ENCODE assay signal across 8 cellular contexts in genomic region chr19:33520844-33521479, GRCh38. TPM values are rescaled to one million over a fixed set of nuclear protein-coding genes. Genes with fewer than 3 reads are reported as not detected.
A peak's percentile ranks its signal among the peaks of the same experiment; 100 is the strongest.
DNase-seq lines count a peak whose midpoint lies in the region; ATAC-seq, FAIRE-seq and TF ChIP-seq lines count a peak whose summit lies in the region.

No MANE protein-coding gene starts in this region.

- ATAC-seq in A549, result peak in 1 of 2 experiments; percentile 1; a peak in 1 of 6 replicates
- no peak for ATAC-seq in body of pancreas
- no peak for ATAC-seq in GM21515 (IDR thresholded peaks at IDR 0.05; ENCODE audit: unreplicated experiment)

- DNase-seq in A549 (ENCODE audit: low read depth in 1 of 2, low spot score in 1 of 2) (peak in 1 of 2 experiments; percentile 53), HFF-Myc (ENCODE audit: extremely low read depth, low read depth) (no peak), body of pancreas (no peak), NCI-H1048 (lab: John Stamatoyannopoulos, UW) (no peak), GM13977 (ENCODE audit: low spot score) (no peak), D721Med (ENCODE audit: insufficient read length, low spot score) (no peak)

- no peak for TF ChIP-seq POLR2A in A549 (IDR thresholded peaks at IDR 0.05; ENCODE audit: low read length)
- no peak for TF ChIP-seq POLR2A in body of pancreas (IDR thresholded peaks at IDR 0.05)

- TF ChIP-seq EP300 in A549 (IDR thresholded peaks at IDR 0.05), result no peak

- FAIRE-seq in A549 (lab: Jason Lieb, UNC) (peak; percentile 7), D721Med (lab: Jason Lieb, UNC) (no peak)

- in situ Hi-C loops in GM13977 (cut with MboI; ENCODE audit: low pct_unique_long_range_greater_than_20kb, low sequenced_read_pairs, unreplicated experiment), result no loop called here

- H3K9me3 ChIP-seq in A549 (no peaks in the 10 kb centered on the region), body of pancreas (no peaks in the 10 kb centered on the region), mesodermal cell (ENCODE audit: control insufficient read depth, low read length) (no peaks in the 10 kb centered on the region)

- H3K27ac ChIP-seq in A549, result peak overlapping the region; percentile 76 to 86
- peak overlapping the region in 2 of 4 donors; percentile 33 to 49 for H3K27ac ChIP-seq in body of pancreas
- H3K27ac ChIP-seq in mesodermal cell (ENCODE audit: low read depth, low read length, severe bottlenecking), result peak overlapping the region; percentile 16

- H3K36me3 ChIP-seq in body of pancreas (replicated peaks in 1 of 2; ENCODE audit: insufficient read depth in 1 of 2, low read depth in 2 of 2) (no peaks in the 10 kb centered on the region), mesodermal cell (ENCODE audit: control insufficient read depth, insufficient read depth, low read length) (no peaks in the 10 kb centered on the region)

- WGBS in A549 (ENCODE audit: missing lambda C conversion rate), result 15% methylated on average over 17 of the region's 18 CpGs
- WGBS in body of pancreas, 2 donors, result 5 to 6% methylated on average over 15 to 18 of the region's 18 CpGs
- WGBS in mesodermal cell (ENCODE audit: insufficient coverage in 2 of 2), 2 experiments, result 11 to 16% methylated on average over 8 to 17 of the region's 18 CpGs

- TF ChIP-seq RAD21 in A549 (conservative IDR thresholded peaks at IDR 0.05 in 1 of 2, IDR thresholded peaks at IDR 0.05 in 1 of 2), result no peak

- no peaks in the 10 kb centered on the region for H3K27me3 ChIP-seq in body of pancreas

- H3K4me1 ChIP-seq in A549 (peaks cover 7% of the 10 kb centered on the region), body of pancreas (peaks cover 19% of the 10 kb centered on the region), mesodermal cell (ENCODE audit: control insufficient read depth, insufficient read depth, low read length, poor library complexity, severe bottlenecking) (peaks cover 8% of the 10 kb centered on the region)

- intact Hi-C loops in body of pancreas (cut with DNase I), result no loop called here

- CTCF ChIA-PET in A549 (lab: Yijun Ruan, JAX), result interaction anchor here (0.6 to 2.8 kb wide), 13 partner anchors 10 to 545 kb away, joined by 3 to 10 read pairs (median 4); no protein-coding TSS in a partner anchor

- H3K4me2 ChIP-seq in A549, result peak overlapping the region; percentile 97

- H3K4me3 ChIP-seq in A549, result peak overlapping the region; percentile 91
- H3K4me3 ChIP-seq in HFF-Myc (replicated peaks; ENCODE audit: low read depth, low read length), result peak overlapping the region; percentile 75
- peak overlapping the region; percentile 59 to 97 for H3K4me3 ChIP-seq in body of pancreas
- H3K4me3 ChIP-seq in mesodermal cell (ENCODE audit: extremely low read depth, insufficient read depth, low read length, poor library complexity, severe bottlenecking), result peak overlapping the region; percentile 89

- no peak for TF ChIP-seq CTCF in A549 (IDR thresholded peaks at IDR 0.05)
- no peak for TF ChIP-seq CTCF in HFF-Myc (IDR thresholded peaks at IDR 0.05; ENCODE audit: low read depth, low read length, missing control alignments)
- TF ChIP-seq CTCF in body of pancreas (IDR thresholded peaks at IDR 0.05), result no peak
- no peak for TF ChIP-seq CTCF in GM13977 (IDR thresholded peaks at IDR 0.05; ENCODE audit: extremely low read depth, insufficient read depth, missing control alignments)
- no peak for TF ChIP-seq CTCF in D721Med (IDR thresholded peaks at IDR 0.05; ENCODE audit: insufficient read depth, missing control alignments)

- POLR2A ChIA-PET in A549 (lab: Yijun Ruan, JAX), result interaction anchor here (0.6 to 1.9 kb wide), 9 partner anchors 9 to 1117 kb away, joined by 3 to 13 read pairs (median 3); partner anchors contain the start of genes CEBPG and KCTD15

TF ChIP-seq in A549, 52 proteins besides CTCF, POLR2A, EP300 and RAD21:
- no peak for TF ChIP-seq GATA3 (IDR thresholded peaks at IDR 0.05; ENCODE audit: borderline replicate concordance)
- TF ChIP-seq CEBPB (IDR thresholded peaks at IDR 0.05), result no peak
- no peak for TF ChIP-seq SMC3 (IDR thresholded peaks at IDR 0.05)
- TF ChIP-seq JUN (IDR thresholded peaks at IDR 0.05), result no peak
- no peak for TF ChIP-seq FOSL2 (IDR thresholded peaks at IDR 0.05)
- TF ChIP-seq FOSL2 (CRISPR knock-in tag; IDR thresholded peaks at IDR 0.05), result no peak
- no peak for TF ChIP-seq ELK1 (IDR thresholded peaks at IDR 0.05; ENCODE audit: low read depth, low read length)

RNA-seq across cellular contexts. Expression of gene PEPD, which starts 0.6 kb away (rescaled TPM):
- 85.5 and 99.5 TPM in 2 replicates for polyA plus RNA-seq in A549 (2011; rRNA removed)
- 169 and 214 TPM in 2 replicates for polyA plus RNA-seq in A549 (2012; cell fraction: cytosol; rRNA removed)
- 201 and 265 TPM in 2 replicates for polyA plus RNA-seq in A549 (2012; cell fraction: nucleus; rRNA removed)
- 85.3 to 100 TPM (median 95.5 TPM) in 3 replicates for polyA plus RNA-seq in A549 (2017; fragmentation: RNase III; extraction: RNeasy Plus Mini Kit Qiagen cat#74134 plus additional on column Dnase treatment)
- polyA minus RNA-seq in A549 (2011; rRNA and poly(A)+ RNA removed), result 85.7 and 95.8 TPM in 2 replicates
- total RNA-seq in body of pancreas, result 10 to 100 TPM; 33.2 to 54.7 TPM
- 49.9 TPM for polyA plus RNA-seq in mesodermal cell (2013, experiment 1 of 2)
- 56.9 TPM for polyA plus RNA-seq in mesodermal cell (2013, experiment 2 of 2)
